ENCODE assay signal across 8 cellular contexts in the genomic region with DNA sequence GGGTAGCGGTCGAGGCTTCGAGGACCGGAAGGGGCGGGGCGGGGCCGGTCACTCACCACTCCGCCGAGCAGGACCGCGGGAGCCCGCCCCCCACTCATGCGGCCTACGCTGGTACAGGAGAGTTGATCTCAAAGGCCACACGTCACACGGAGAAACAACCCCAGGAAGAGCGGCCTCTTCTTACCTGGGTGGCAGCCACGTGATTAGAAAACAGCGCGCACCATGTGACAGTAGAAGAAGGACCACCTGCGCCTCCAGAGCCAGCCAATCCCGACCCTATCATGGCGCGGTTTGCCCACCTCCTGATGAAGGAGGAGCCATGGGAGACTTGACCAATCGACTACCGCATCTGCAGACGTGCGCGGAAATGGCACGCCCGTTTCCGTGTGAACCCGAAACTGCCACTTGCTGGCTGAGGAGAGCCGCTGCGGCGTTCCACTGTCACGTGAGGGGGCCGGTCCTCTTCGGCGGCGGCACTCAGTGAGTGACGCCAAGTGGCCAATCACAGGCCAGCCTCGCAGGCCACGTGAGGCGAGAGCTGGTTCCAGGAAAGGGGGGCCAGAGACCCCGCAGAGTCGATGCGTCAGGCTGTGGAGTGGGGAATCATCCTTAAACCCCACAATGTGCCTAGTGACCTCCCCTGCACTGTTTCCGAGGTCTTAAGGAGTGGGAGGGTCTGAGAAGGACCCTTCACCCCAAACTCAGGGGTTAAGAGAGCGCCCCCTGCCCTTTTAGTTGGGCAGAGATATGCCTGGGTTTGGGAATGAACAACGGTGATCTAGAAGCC. TPM values are rescaled to one million over a fixed set of nuclear protein-coding genes. Genes with fewer than 3 reads are reported as not detected.
DNase-seq lines count a peak whose midpoint lies in the region; ATAC-seq and TF ChIP-seq lines count a peak whose summit lies in the region.

A gene with protein sequence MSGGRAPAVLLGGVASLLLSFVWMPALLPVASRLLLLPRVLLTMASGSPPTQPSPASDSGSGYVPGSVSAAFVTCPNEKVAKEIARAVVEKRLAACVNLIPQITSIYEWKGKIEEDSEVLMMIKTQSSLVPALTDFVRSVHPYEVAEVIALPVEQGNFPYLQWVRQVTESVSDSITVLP (minus strand): TSS at position 205 of the 787 bp plus-strand sequence. CDS start 107 bp downstream, at position 98.

- peak within 1 kb of the TSS; percentile 96 for H3K4me3 Mint-ChIP-seq in activated T-helper 17 cell treated with anti-CD3 and anti-CD28 coated beads, Interleukin-2, amount 50 U/mL, for 72 hours
- H3K4me3 Mint-ChIP-seq in naive thymus-derived CD8-positive, alpha-beta T cell, result peak within 1 kb of the TSS; percentile 90 to 95 (median 92)

- peaks cover 62% of the 10 kb centered on the region for H3K36me3 Mint-ChIP-seq in activated T-helper 17 cell treated with anti-CD3 and anti-CD28 coated beads, Interleukin-2, amount 50 U/mL, for 72 hours (ENCODE audit: low read depth)
- H3K36me3 Mint-ChIP-seq in naive thymus-derived CD8-positive, alpha-beta T cell, result peaks cover 0 to 35% (median 6%) of the 10 kb centered on the region in 3 donors

- in situ Hi-C loops in GM23248 (cut with MboI), result no loop called here

- H3F3A ChIP-seq in GM23248 (ENCODE audit: insufficient read depth), result peaks cover 28% of the 10 kb centered on the region

- peak within 1 kb of the TSS; percentile 99 for H3K4me2 ChIP-seq in GM23248 (ENCODE audit: unreplicated experiment)
- H3K4me2 ChIP-seq in fibroblast of lung (ENCODE audit: extremely low read depth, insufficient read depth, low read length), result peak within 1 kb of the TSS; percentile 94

- H3K79me2 ChIP-seq in GM23248 (ENCODE audit: insufficient read depth) (peaks cover 81% of the 10 kb centered on the region), fibroblast of lung (ENCODE audit: control insufficient read depth, insufficient read depth, low read length) (peaks cover 49% of the 10 kb centered on the region)

- H3K4me1 ChIP-seq in GM23248 (ENCODE audit: insufficient read depth) (peaks cover 35% of the 10 kb centered on the region), fibroblast of lung (ENCODE audit: control insufficient read depth, extremely low read depth, insufficient read depth, low read length) (peaks cover 24% of the 10 kb centered on the region)

- H3K9me3 Mint-ChIP-seq in activated T-helper 17 cell treated with anti-CD3 and anti-CD28 coated beads, Interleukin-2, amount 50 U/mL, for 72 hours, result no peaks in the 10 kb centered on the region
- H3K9me3 Mint-ChIP-seq in naive thymus-derived CD8-positive, alpha-beta T cell, result no peaks in the 10 kb centered on the region

- no peaks in the 10 kb centered on the region for H3K9me2 ChIP-seq in GM23248 (ENCODE audit: insufficient read depth)

- DNase-seq in Daoy (ENCODE audit: low read depth) (peak; percentile 100), GM23248 (peak; percentile 100), LHCN-M2 (ENCODE audit: low read depth) (peak; percentile 100), RPMI8226 (peak; percentile 99), fibroblast of lung (ENCODE audit: low read depth in 2 of 2) (peak; percentile 100)
- peak; percentile 93 to 100 (median 99) for DNase-seq in naive thymus-derived CD8-positive, alpha-beta T cell
- DNase-seq in stimulated activated naive CD4-positive, alpha-beta T cell treated with Interleukin-2 at 50 U/mL for 16 hours (lab: John Stamatoyannopoulos, UW), result peak; percentile 99

- peak; percentile 78 for ATAC-seq in activated T-helper 17 cell treated with anti-CD3 and anti-CD28 coated beads, Interleukin-2, amount 50 U/mL, for 72 hours (replicated peaks)
- peak; percentile 90 for ATAC-seq in naive thymus-derived CD8-positive, alpha-beta T cell

- H4K20me1 ChIP-seq in GM23248 (ENCODE audit: insufficient read depth), result no peaks in the 10 kb centered on the region
- no peaks in the 10 kb centered on the region for H4K20me1 ChIP-seq in fibroblast of lung (ENCODE audit: control insufficient read depth, extremely low read depth, insufficient read depth, low read length)

- no peaks in the 10 kb centered on the region for H3K36me3 ChIP-seq in GM23248 (ENCODE audit: low read depth)
- H3K36me3 ChIP-seq in fibroblast of lung (ENCODE audit: control insufficient read depth, insufficient read depth, low read length), result peaks cover 7% of the 10 kb centered on the region

- H2AFZ ChIP-seq in GM23248 (peak within 1 kb of the TSS; percentile 74), fibroblast of lung (ENCODE audit: low read length) (peak within 1 kb of the TSS; percentile 54)

- H3K4me1 Mint-ChIP-seq in activated T-helper 17 cell treated with anti-CD3 and anti-CD28 coated beads, Interleukin-2, amount 50 U/mL, for 72 hours, result peaks cover 60% of the 10 kb centered on the region
- peaks cover 49 to 94% (median 80%) of the 10 kb centered on the region in 4 donors for H3K4me1 Mint-ChIP-seq in naive thymus-derived CD8-positive, alpha-beta T cell

- H3K27ac ChIP-seq in GM23248 (peak within 1 kb of the TSS; percentile 96), fibroblast of lung (ENCODE audit: insufficient read depth, low read length) (peak within 1 kb of the TSS; percentile 100)

- 1% methylated on average over 48 to 51 of the region's 51 CpGs for WGBS in GM23248 (ENCODE audit: low coverage in 1 of 2, low lambda C conversion rate in 2 of 2, missing lambda C conversion rate in 2 of 2), 2 experiments

- peak within 1 kb of the TSS; percentile 97 for H3K27ac Mint-ChIP-seq in activated T-helper 17 cell treated with anti-CD3 and anti-CD28 coated beads, Interleukin-2, amount 50 U/mL, for 72 hours
- peak within 1 kb of the TSS; percentile 98 to 100 (median 99) for H3K27ac Mint-ChIP-seq in naive thymus-derived CD8-positive, alpha-beta T cell

- peak; percentile 10 to 19 for TF ChIP-seq CTCF in fibroblast of lung (conservative IDR thresholded peaks at IDR 0.05 in 1 of 2, IDR thresholded peaks at IDR 0.05 in 1 of 2; ENCODE audit: low read depth in 1 of 2, low read length in 2 of 2)

- H3K27me3 Mint-ChIP-seq in activated T-helper 17 cell treated with anti-CD3 and anti-CD28 coated beads, Interleukin-2, amount 50 U/mL, for 72 hours, result no peaks in the 10 kb centered on the region
- no peaks in the 10 kb centered on the region for H3K27me3 Mint-ChIP-seq in naive thymus-derived CD8-positive, alpha-beta T cell

- POLR2A ChIA-PET in naive thymus-derived CD8-positive, alpha-beta T cell (lab: Charles Lee), result interaction anchor here (0.6 to 3.7 kb wide), 19 partner anchors 8 to 446 kb away, joined by 3 to 58 read pairs (median 8); a partner anchor contains a TSS

- H3K9me3 ChIP-seq in GM23248 (ENCODE audit: low read depth) (no peaks in the 10 kb centered on the region), fibroblast of lung (ENCODE audit: control insufficient read depth, insufficient read depth, low read depth, low read length) (no peaks in the 10 kb centered on the region)

- H3K9ac ChIP-seq in GM23248 (peak within 1 kb of the TSS; percentile 92), fibroblast of lung (ENCODE audit: insufficient read depth, low read length) (peak within 1 kb of the TSS; percentile 93)

- H3K27me3 ChIP-seq in GM23248 (replicated peaks; ENCODE audit: insufficient read depth), result no peaks in the 10 kb centered on the region
- no peaks in the 10 kb centered on the region for H3K27me3 ChIP-seq in fibroblast of lung (ENCODE audit: control insufficient read depth, insufficient read depth, low read length)

- H3K4me3 ChIP-seq in GM23248, result peak within 1 kb of the TSS; percentile 86
- H3K4me3 ChIP-seq in fibroblast of lung (replicated peaks in 1 of 4; ENCODE audit: control extremely low read depth in 1 of 4, insufficient read depth in 1 of 4, low read depth in 3 of 4, low read length in 4 of 4), result peak within 1 kb of the TSS; percentile 77 to 95 (median 83)

RNA-seq across cellular contexts. Expression of the gene that starts here (rescaled TPM):
- 208 and 223 TPM in 2 replicates for total RNA-seq in Daoy (2014; rRNA removed; shearing (Covaris generic))
- total RNA-seq in GM23248 (2014; rRNA removed; shearing (Covaris generic)), result 197 and 204 TPM in 2 replicates
- polyA plus RNA-seq in GM23248 (2016; fragmentation: Nextera tagmentation; extraction: Ambion mirVana) (397 and 404 TPM in 2 replicates), fibroblast of lung (264 and 347 TPM in 2 replicates)
- total RNA-seq in LHCN-M2 (2014; rRNA removed) (230 and 234 TPM in 2 replicates), fibroblast of lung (105 and 127 TPM in 2 replicates)
- polyA plus RNA-seq in LHCN-M2 (2012), result 692 TPM
- total RNA-seq in activated T-helper 17 cell treated with anti-CD3 and anti-CD28 coated beads, Interleukin-2, amount 50 U/mL, for 72 hours, result 100 to 1,000 TPM; 163 to 248 TPM
- polyA plus RNA-seq in fibroblast of lung (2012), result 404 and 504 TPM in 2 replicates
- 203 and 241 TPM in 2 replicates for polyA minus RNA-seq in fibroblast of lung (ENCODE audit: low replicate concordance)
- total RNA-seq in naive thymus-derived CD8-positive, alpha-beta T cell, result 100 to 1,000 TPM; 198 to 201 TPM
- 100 to 1,000 TPM; 338 to 441 (median 385) TPM for polyA plus RNA-seq in naive thymus-derived CD8-positive, alpha-beta T cell

Comparison
In these comparisons a context has a peak if more than half of its experiments do, and no peak if none do; other contexts are left out.
1. Peak in every context shown above with its lines: DNase-seq, ATAC-seq, H3K4me3 ChIP-seq and H3K27ac ChIP-seq.